ENCODE assay signal across 8 cellular contexts in genomic region chr19:871446-872265, GRCh38. TPM values are rescaled to one million over a fixed set of nuclear protein-coding genes. Genes with fewer than 3 reads are reported as not detected.
A peak's percentile ranks its signal among the peaks of the same experiment; 100 is the strongest.
DNase-seq lines count a peak whose midpoint lies in the region; ATAC-seq and TF ChIP-seq lines count a peak whose summit lies in the region.

No MANE protein-coding gene starts in this region.

- CTCF ChIA-PET in activated CD4-positive, alpha-beta memory T cell treated with anti-CD3 and anti-CD28 coated beads for 36 hours (lab: Charles Lee): interaction anchor here (0.8 to 1.2 kb wide), 2 partner anchors 8 to 50 kb away, joined by 3 to 4 read pairs; no protein-coding TSS in a partner anchor

- peaks cover 5 to 17% of the 10 kb centered on the region in 2 donors for H3K4me1 ChIP-seq in uterus

- TF ChIP-seq POLR2A in uterus (IDR thresholded peaks at IDR 0.05): no peak

- peak overlapping the region; percentile 52 for H3K27ac ChIP-seq in layer of hippocampus (ENCODE audit: low read depth, low read length)
- H3K27ac ChIP-seq in uterus: peak overlapping the region; percentile 13 to 92

- peak overlapping the region; percentile 42 for H3K27ac Mint-ChIP-seq in activated CD4-positive, alpha-beta memory T cell treated with anti-CD3 and anti-CD28 coated beads for 36 hours

- no peak overlapping the region for H3K4me3 ChIP-seq in uterus

- peaks cover 9% of the 10 kb centered on the region for H3K4me1 Mint-ChIP-seq in activated CD4-positive, alpha-beta memory T cell treated with anti-CD3 and anti-CD28 coated beads for 36 hours (ENCODE audit: low read depth)

- peaks cover 9% of the 10 kb centered on the region for H3K36me3 Mint-ChIP-seq in activated CD4-positive, alpha-beta memory T cell treated with anti-CD3 and anti-CD28 coated beads for 36 hours

- H3K9me3 ChIP-seq in uterus: no peaks in the 10 kb centered on the region

- no peak for ATAC-seq in HG02678 (IDR thresholded peaks at IDR 0.05; ENCODE audit: unreplicated experiment)

- no peak for TF ChIP-seq CTCF in uterus (IDR thresholded peaks at IDR 0.05)

- no peaks in the 10 kb centered on the region for H3K9me3 Mint-ChIP-seq in activated CD4-positive, alpha-beta memory T cell treated with anti-CD3 and anti-CD28 coated beads for 36 hours

- H3K4me3 Mint-ChIP-seq in activated CD4-positive, alpha-beta memory T cell treated with anti-CD3 and anti-CD28 coated beads for 36 hours: no peak overlapping the region

- no peaks in the 10 kb centered on the region for H3K36me3 ChIP-seq in uterus

- POLR2A ChIA-PET in activated CD4-positive, alpha-beta memory T cell treated with anti-CD3 and anti-CD28 coated beads for 36 hours (lab: Charles Lee): no interaction called here

- intact Hi-C loops in activated CD4-positive, alpha-beta memory T cell treated with anti-CD3 and anti-CD28 coated beads for 36 hours (cut with micrococcal nuclease): loop anchor here (2.0 kb wide), 1 partner anchor 21 kb away; the partner anchor contains the start of genes MED16 and RNU6-9
- intact Hi-C loops in uterus (cut with DNase I; ENCODE audit: low total_unique reads): no loop called here

- no peaks in the 10 kb centered on the region for H3K27me3 Mint-ChIP-seq in activated CD4-positive, alpha-beta memory T cell treated with anti-CD3 and anti-CD28 coated beads for 36 hours

- no peaks in the 10 kb centered on the region for H3K27me3 ChIP-seq in layer of hippocampus (ENCODE audit: control insufficient read depth, insufficient read depth, low read length)
- H3K27me3 ChIP-seq in uterus: no peaks in the 10 kb centered on the region

- DNase-seq in stimulated activated CD4-positive, alpha-beta T cell treated with anti-CD3 and anti-CD28 coated beads, Interleukin-2, amount 100 ng/mL, for 24 hours: peak; percentile 21 to 36
- no peak for DNase-seq in stimulated activated CD4-positive, alpha-beta T cell treated with anti-CD3 and anti-CD28 coated beads, Interleukin-4, amount 100 ng/mL, for 24 hours
- no peak for DNase-seq in activated CD4-positive, alpha-beta memory T cell treated with anti-CD3 and anti-CD28 coated beads for 36 hours
- no peak for DNase-seq in uterus
- no peak for DNase-seq in globus pallidus (ENCODE audit: low spot score)
- DNase-seq in DMS 273 treated with DMSO at 0.1 percent for 48 hours (lab: John Stamatoyannopoulos, UW): no peak

RNA-seq across cellular contexts. Expression of gene CFD, which starts 12.2 kb away (rescaled TPM):
- under 1 TPM; 0.40 to 0.63 TPM for total RNA-seq in activated CD4-positive, alpha-beta memory T cell treated with anti-CD3 and anti-CD28 coated beads for 36 hours
- 100 to 1,000 TPM in 1 of 4 donors, 10 to 100 TPM in 1, 1 to 10 TPM in 2; 3.2 to 233 (median 50.2) TPM for total RNA-seq in uterus

RNA-seq across cellular contexts. Expression of gene ELANE, which starts 19.6 kb away (rescaled TPM):
- total RNA-seq in activated CD4-positive, alpha-beta memory T cell treated with anti-CD3 and anti-CD28 coated beads for 36 hours: not detected
- 1 to 10 TPM in 1 of 4 donors, not detected in 3; 3.4 TPM for total RNA-seq in uterus

RNA-seq across cellular contexts. Expression of gene MED16, which starts 21.3 kb away (rescaled TPM):
- total RNA-seq in activated CD4-positive, alpha-beta memory T cell treated with anti-CD3 and anti-CD28 coated beads for 36 hours: 10 to 100 TPM; 58.9 to 62.7 TPM
- total RNA-seq in uterus: 10 to 100 TPM; 12.0 to 69.1 (median 43.1) TPM

RNA-seq across cellular contexts. Expression of gene RNU6-9, which starts 21.6 kb away (rescaled TPM):
- not detected for total RNA-seq in activated CD4-positive, alpha-beta memory T cell treated with anti-CD3 and anti-CD28 coated beads for 36 hours
- not detected for total RNA-seq in uterus

RNA-seq across cellular contexts. Expression of gene PRTN3, which starts 30.9 kb away (rescaled TPM):
- total RNA-seq in activated CD4-positive, alpha-beta memory T cell treated with anti-CD3 and anti-CD28 coated beads for 36 hours: not detected
- total RNA-seq in uterus: 1 to 10 TPM in 1 of 4 donors, not detected in 3; 2.9 TPM

Comparison
In these comparisons a context has a peak if more than half of its experiments do, and no peak if none do; other contexts are left out.
1. DNase-seq: peak in stimulated activated CD4-positive, alpha-beta T cell treated with anti-CD3 and anti-CD28 coated beads, Interleukin-2, amount 100 ng/mL, for 24 hours (2 of 2); none in stimulated activated CD4-positive, alpha-beta T cell treated with anti-CD3 and anti-CD28 coated beads, Interleukin-4, amount 100 ng/mL, for 24 hours (single experiment), activated CD4-positive, alpha-beta memory T cell treated with anti-CD3 and anti-CD28 coated beads for 36 hours (single experiment), uterus (0 of 2), globus pallidus (single experiment) and DMS 273 treated with DMSO at 0.1 percent for 48 hours (single experiment).